In the genomic region with DNA sequence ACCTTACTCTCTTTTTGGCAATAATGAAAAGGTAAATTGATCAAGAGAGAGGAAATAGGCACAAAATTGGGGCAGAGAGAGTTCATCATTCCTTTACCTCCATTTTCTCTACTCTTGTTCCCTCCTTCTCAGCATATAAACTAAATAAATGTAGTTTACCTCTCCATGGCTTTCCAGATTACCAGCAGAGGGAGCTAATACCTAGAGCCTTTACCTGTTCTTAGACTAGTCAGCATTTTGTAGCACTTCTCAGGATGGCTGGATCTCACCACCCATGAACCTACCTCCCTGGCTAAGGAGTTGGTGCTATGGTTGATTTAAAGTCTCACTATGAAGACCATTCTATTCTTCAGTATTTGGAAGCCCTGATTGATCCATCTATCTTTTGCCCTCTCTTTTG, we compare ENCODE assay signal across 8 cellular contexts. TPM values are rescaled to one million over a fixed set of nuclear protein-coding genes. Genes with fewer than 3 reads are reported as not detected.
DNase-seq lines count a peak whose midpoint lies in the region; ATAC-seq, FAIRE-seq and TF ChIP-seq lines count a peak whose summit lies in the region.

No MANE protein-coding gene starts in this region.

- BruUV-seq in K562 (replicated peaks; lab: Mats Ljungman, UMichigan): no TSS peak

- POLR2A ChIA-PET in K562 (lab: Yijun Ruan, JAX): interaction anchor here (1.6 kb wide), 1 partner anchor 13 kb away, joined by 4 read pairs; no protein-coding TSS in a partner anchor

- H3K9me3 ChIP-seq in K562 (replicated peaks; ENCODE audit: control insufficient read depth, insufficient read depth, low read depth, low read length): no peaks in the 10 kb centered on the region

- H3K9me1 ChIP-seq in K562 (ENCODE audit: control insufficient read depth, insufficient read depth, low read length): no peaks in the 10 kb centered on the region

- peaks cover 79% of the 10 kb centered on the region for H3K36me3 ChIP-seq in K562 (ENCODE audit: control insufficient read depth, insufficient read depth, low read length)

- DNase-seq in COLO829 (ENCODE audit: low spot score): peak; percentile 14
- no peak for DNase-seq in GM19239 (ENCODE audit: insufficient read length, low spot score)
- peak; percentile 1 for DNase-seq in NCI-H2171 (lab: John Stamatoyannopoulos, UW)
- DNase-seq in K562 (ENCODE audit: extremely low read depth in 1 of 4, low spot score in 3 of 4): peak in 2 of 4 experiments; percentile 25 to 51
- peak; percentile 51 for DNase-seq in lung microvascular endothelial cell (ENCODE audit: low read depth in 2 of 2)
- no peak for DNase-seq in activated T-cell treated with anti-CD3 and anti-CD28 coated beads, Interleukin-2, amount 50 U/mL, for 24 hours
- DNase-seq in CD1c-positive myeloid dendritic cell (ENCODE audit: extremely low spot score): no peak

- CTCF ChIA-PET in K562 (lab: Yijun Ruan, JAX; ENCODE audit: low intra/inter-chr PET ratio): interaction anchor here (0.8 kb wide), 1 partner anchor 282 kb away, joined by 3 read pairs; no protein-coding TSS in a partner anchor

- H3K4me3 Mint-ChIP-seq in activated T-cell treated with anti-CD3 and anti-CD28 coated beads, Interleukin-2, amount 50 U/mL, for 24 hours: no peak overlapping the region

- intact Hi-C loops in K562 (cut with micrococcal nuclease): loop anchor here (1.0 to 2.0 kb wide), 2 partner anchors 243 to 282 kb away; no protein-coding TSS in a partner anchor

- no peak overlapping the region for H3K9ac ChIP-seq in K562 (ENCODE audit: insufficient read depth in 1 of 2, low read depth in 2 of 2, low read length in 2 of 2)

- ATAC-seq in K562 (peak; percentile 85), HG03442 (IDR thresholded peaks at IDR 0.05; ENCODE audit: unreplicated experiment) (no peak)

- no peaks in the 10 kb centered on the region for H3K4me1 ChIP-seq in K562 (replicated peaks in 1 of 2; ENCODE audit: control insufficient read depth in 2 of 2, insufficient read depth in 2 of 2, low read length in 2 of 2)

- TF ChIP-seq RAD21 in K562 (CRISPR knock-in tag; conservative IDR thresholded peaks at IDR 0.05 in 1 of 2, IDR thresholded peaks at IDR 0.05 in 1 of 2): peak in 1 of 2 experiments; percentile 51; a peak in 2 of 4 replicates

- H3K27me3 Mint-ChIP-seq in activated T-cell treated with anti-CD3 and anti-CD28 coated beads, Interleukin-2, amount 50 U/mL, for 24 hours: peaks cover 14% of the 10 kb centered on the region

- H3K27me3 ChIP-seq in K562 (ENCODE audit: control insufficient read depth in 2 of 2, insufficient read depth in 2 of 2, low read length in 2 of 2): no peaks in the 10 kb centered on the region

- FAIRE-seq in GM19239 (lab: Jason Lieb, UNC) (peak; percentile 99), K562 (lab: Jason Lieb, UNC) (peak; percentile 49)

- H3K27ac ChIP-seq in K562 (ENCODE audit: extremely low read depth, low read depth, low read length): no peak overlapping the region

- no peaks in the 10 kb centered on the region for H3K79me2 ChIP-seq in K562 (ENCODE audit: control insufficient read depth, insufficient read depth, low read length)

- no peaks in the 10 kb centered on the region for H3K9me3 Mint-ChIP-seq in activated T-cell treated with anti-CD3 and anti-CD28 coated beads, Interleukin-2, amount 50 U/mL, for 24 hours

- peak; percentile 23 to 62 (median 61); a peak in 5 of 6 replicates for TF ChIP-seq CTCF in K562 (IDR thresholded peaks at IDR 0.05 in 2 of 3, conservative IDR thresholded peaks at IDR 0.05 in 1 of 3; ENCODE audit: insufficient read depth in 2 of 3, low read depth in 1 of 3, low read length in 3 of 3)

- no peak for TF ChIP-seq POLR2A in K562 (conservative IDR thresholded peaks at IDR 0.05)

- no peak overlapping the region for H3K4me2 ChIP-seq in K562 (ENCODE audit: insufficient read depth, low read length)

- peaks cover 30% of the 10 kb centered on the region for H3K4me1 Mint-ChIP-seq in activated T-cell treated with anti-CD3 and anti-CD28 coated beads, Interleukin-2, amount 50 U/mL, for 24 hours (ENCODE audit: low read depth)

- H3K4me3 ChIP-seq in K562: no peak overlapping the region

- peaks cover 85% of the 10 kb centered on the region for H3K36me3 Mint-ChIP-seq in activated T-cell treated with anti-CD3 and anti-CD28 coated beads, Interleukin-2, amount 50 U/mL, for 24 hours (ENCODE audit: low read depth)

- no peak overlapping the region for H2AFZ ChIP-seq in K562 (ENCODE audit: low read depth, low read length)

- no peaks in the 10 kb centered on the region for H4K20me1 ChIP-seq in K562 (replicated peaks; ENCODE audit: control insufficient read depth, insufficient read depth, low read length)

- in situ Hi-C loops in K562 (cut with MboI): no loop called here

- no peak overlapping the region for H3K27ac Mint-ChIP-seq in activated T-cell treated with anti-CD3 and anti-CD28 coated beads, Interleukin-2, amount 50 U/mL, for 24 hours

- TF ChIP-seq EP300 in K562 (IDR thresholded peaks at IDR 0.05; ENCODE audit: low read length): no peak

TF ChIP-seq in K562, 482 proteins besides CTCF, POLR2A, EP300 and RAD21 (continues in another document):
- TF ChIP-seq, protein P1, sequence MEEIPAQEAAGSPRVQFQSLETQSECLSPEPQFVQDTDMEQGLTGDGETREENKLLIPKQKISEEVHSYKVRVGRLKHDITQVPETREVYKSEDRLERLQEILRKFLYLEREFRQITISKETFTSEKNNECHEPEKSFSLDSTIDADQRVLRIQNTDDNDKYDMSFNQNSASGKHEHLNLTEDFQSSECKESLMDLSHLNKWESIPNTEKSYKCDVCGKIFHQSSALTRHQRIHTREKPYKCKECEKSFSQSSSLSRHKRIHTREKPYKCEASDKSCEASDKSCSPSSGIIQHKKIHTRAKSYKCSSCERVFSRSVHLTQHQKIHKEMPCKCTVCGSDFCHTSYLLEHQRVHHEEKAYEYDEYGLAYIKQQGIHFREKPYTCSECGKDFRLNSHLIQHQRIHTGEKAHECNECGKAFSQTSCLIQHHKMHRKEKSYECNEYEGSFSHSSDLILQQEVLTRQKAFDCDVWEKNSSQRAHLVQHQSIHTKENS (CRISPR knock-in tag; IDR thresholded peaks at IDR 0.05): no peak
- TF ChIP-seq SIN3B (IDR thresholded peaks at IDR 0.05; ENCODE audit: low read depth) (no peak), ZNF184 (CRISPR knock-in tag; IDR thresholded peaks at IDR 0.05) (no peak), ZNF197 (CRISPR knock-in tag; IDR thresholded peaks at IDR 0.05; ENCODE audit: low read depth) (no peak), C11orf30 (IDR thresholded peaks at IDR 0.05; ENCODE audit: low read depth) (peak; percentile 90), MAFF (IDR thresholded peaks at IDR 0.05; ENCODE audit: low read length) (peak; percentile 67), ARID2 (IDR thresholded peaks at IDR 0.05) (no peak)

RNA-seq across cellular contexts. Expression of a gene that starts 15.7 kb away (rescaled TPM):
- total RNA-seq in K562 (2011; cell fraction: chromatin; rRNA removed; ENCODE audit: low replicate concordance): 29.4 and 85.0 TPM in 2 replicates
- 26.2 and 28.7 TPM in 2 replicates for total RNA-seq in K562 (2011; cell fraction: nucleolus; rRNA removed)
- total RNA-seq in K562 (2011; cell fraction: nucleoplasm; rRNA removed): 27.1 and 29.2 TPM in 2 replicates
- total RNA-seq in K562 (2014; rRNA removed): 20.9 and 24.7 TPM in 2 replicates
- total RNA-seq in K562 (2014; rRNA removed; fragmentation: Illumina TruSeq; extraction: Trizol): 33.3 and 38.8 TPM in 2 replicates
- 31.3 and 33.9 TPM in 2 replicates for total RNA-seq in K562 (2015; rRNA removed; fragmentation: Illumina TruSeq; extraction: Trizol)
- 26.0 and 26.1 TPM in 2 replicates for total RNA-seq in K562 (2021)
- 28.2 and 30.2 TPM in 2 replicates for polyA plus RNA-seq in K562 (2011; rRNA removed)
- 8.4 and 11.1 TPM in 2 replicates for polyA plus RNA-seq in K562 (2011; cell fraction: cytosol; rRNA removed)
- polyA plus RNA-seq in K562 (2011; cell fraction: nucleus; rRNA removed): 75.5 and 89.4 TPM in 2 replicates
- polyA plus RNA-seq in K562 (2012): 20.2 and 23.8 TPM in 2 replicates
- polyA plus RNA-seq in K562 (2014; fragmentation: Illumina TruSeq; extraction: Trizol): 23.4 and 30.1 TPM in 2 replicates
- 10 to 100 TPM; 22.0 to 49.1 TPM for polyA plus RNA-seq in K562 (2014; fragmentation: Nextera tagmentation; extraction: Ambion mirVana)
- 27.7 and 39.2 TPM in 2 replicates for polyA plus RNA-seq in K562 (2014; rRNA removed)
- polyA minus RNA-seq in K562 (2011; rRNA and poly(A)+ RNA removed): 18.3 and 22.4 TPM in 2 replicates
- polyA minus RNA-seq in K562 (2011; cell fraction: cytosol; rRNA and poly(A)+ RNA removed): 6.8 and 8.9 TPM in 2 replicates
- polyA minus RNA-seq in K562 (2011; cell fraction: nucleus; rRNA and poly(A)+ RNA removed): 45.1 and 70.2 TPM in 2 replicates
- total RNA-seq in lung microvascular endothelial cell: 4.6 and 5.6 TPM in 2 replicates

RNA-seq across cellular contexts. Expression of a gene that starts 15.8 kb away (rescaled TPM):
- 34.3 and 60.2 TPM in 2 replicates for total RNA-seq in K562 (2011; cell fraction: chromatin; rRNA removed; ENCODE audit: low replicate concordance)
- total RNA-seq in K562 (2011; cell fraction: nucleolus; rRNA removed): 23.8 and 24.1 TPM in 2 replicates
- total RNA-seq in K562 (2011; cell fraction: nucleoplasm; rRNA removed): 38.8 and 60.5 TPM in 2 replicates
- 10.3 and 15.3 TPM in 2 replicates for total RNA-seq in K562 (2014; rRNA removed)
- total RNA-seq in K562 (2014; rRNA removed; fragmentation: Illumina TruSeq; extraction: Trizol): 26.1 and 31.1 TPM in 2 replicates
- total RNA-seq in K562 (2015; rRNA removed; fragmentation: Illumina TruSeq; extraction: Trizol): 20.0 and 20.6 TPM in 2 replicates
- total RNA-seq in K562 (2021): 15.6 and 18.6 TPM in 2 replicates
- 20.5 and 21.8 TPM in 2 replicates for polyA plus RNA-seq in K562 (2011; rRNA removed)
- 6.1 and 14.6 TPM in 2 replicates for polyA plus RNA-seq in K562 (2011; cell fraction: cytosol; rRNA removed)
- 17.4 and 17.5 TPM in 2 replicates for polyA plus RNA-seq in K562 (2011; cell fraction: nucleus; rRNA removed)
- polyA plus RNA-seq in K562 (2012): 12.5 and 13.6 TPM in 2 replicates
- polyA plus RNA-seq in K562 (2014; fragmentation: Illumina TruSeq; extraction: Trizol): 13.1 and 13.7 TPM in 2 replicates
- polyA plus RNA-seq in K562 (2014; fragmentation: Nextera tagmentation; extraction: Ambion mirVana): 10 to 100 TPM; 18.0 to 30.6 TPM
- 15.8 and 15.9 TPM in 2 replicates for polyA plus RNA-seq in K562 (2014; rRNA removed)
- polyA minus RNA-seq in K562 (2011; rRNA and poly(A)+ RNA removed): 13.3 and 17.2 TPM in 2 replicates
- 13.4 and 14.0 TPM in 2 replicates for polyA minus RNA-seq in K562 (2011; cell fraction: cytosol; rRNA and poly(A)+ RNA removed)
- 9.6 and 18.8 TPM in 2 replicates for polyA minus RNA-seq in K562 (2011; cell fraction: nucleus; rRNA and poly(A)+ RNA removed)
- total RNA-seq in lung microvascular endothelial cell: 10.9 TPM in 2 replicates

Comparison
In these comparisons a context has a peak if more than half of its experiments do, and no peak if none do; other contexts are left out.
1. DNase-seq: peak in COLO829 (single experiment), NCI-H2171 (single experiment) and lung microvascular endothelial cell (2 of 2); none in GM19239 (single experiment), activated T-cell treated with anti-CD3 and anti-CD28 coated beads, Interleukin-2, amount 50 U/mL, for 24 hours (single experiment) and CD1c-positive myeloid dendritic cell (single experiment).